11 cellular contexts compared by ENCODE assay signal in genomic region chr15:89783111-89783860, GRCh38. TPM values are rescaled to one million over a fixed set of nuclear protein-coding genes. Genes with fewer than 3 reads are reported as not detected.
A peak's percentile ranks its signal among the peaks of the same experiment; 100 is the strongest.
DNase-seq lines count a peak whose midpoint lies in the region; ATAC-seq and TF ChIP-seq lines count a peak whose summit lies in the region.
"Had no signal": no experiment of that assay in that cellular context is flagged by ENCODE, and none has a peak within 500 bp of the region (broad histone marks: within the 10 kb centered on the region; RNA-seq: fewer than 3 reads in every experiment).

No MANE protein-coding gene starts in this region.

- H3K27me3 ChIP-seq in Loucy (ENCODE audit: insufficient read depth, low read length, poor library complexity, severe bottlenecking) (no peaks in the 10 kb centered on the region), colonic mucosa (no peaks in the 10 kb centered on the region), lower lobe of right lung (ENCODE audit: low read depth) (no peaks in the 10 kb centered on the region), tibial nerve (no peaks in the 10 kb centered on the region)

- H3K27me3 Mint-ChIP-seq in CD14-positive monocyte (ENCODE audit: low read depth in 3 of 3), result peaks cover 0 to 7% (median 0%) of the 10 kb centered on the region in 3 donors

- intact Hi-C loops in CD14-positive monocyte (cut with micrococcal nuclease), result loop anchor here in 1 of 2 donors (5.0 kb wide), 1 partner anchor 64 kb away; no protein-coding TSS in a partner anchor
- intact Hi-C loops in colonic mucosa (cut with DNase I), result no loop called here
- intact Hi-C loops in lower lobe of right lung (cut with DNase I), result no loop called here

- H2AFZ ChIP-seq in Loucy (ENCODE audit: low read length), result 0 out of 2 replicates have a peak overlapping the region, but pooled peaks have one; percentile 33

- no peak overlapping the region for H3K4me2 ChIP-seq in Loucy (ENCODE audit: low read depth, low read length, poor library complexity, severe bottlenecking)

- H3K4me1 ChIP-seq in Loucy (ENCODE audit: insufficient read depth, low read length, poor library complexity, severe bottlenecking) (no peaks in the 10 kb centered on the region), colonic mucosa (peaks cover 28% of the 10 kb centered on the region), lower lobe of right lung (peaks cover 9% of the 10 kb centered on the region), tibial nerve (no peaks in the 10 kb centered on the region)

- ATAC-seq in lower lobe of right lung (peak; percentile 22 to 25), HG03139 (IDR thresholded peaks at IDR 0.05; ENCODE audit: unreplicated experiment) (no peak)

- TF ChIP-seq CTCF in CD14-positive monocyte (IDR thresholded peaks at IDR 0.05) (no peak), Loucy (conservative IDR thresholded peaks at IDR 0.05; ENCODE audit: low read length) (no peak), colonic mucosa (IDR thresholded peaks at IDR 0.05) (no peak), lower lobe of right lung (IDR thresholded peaks at IDR 0.05) (no peak), tibial nerve (IDR thresholded peaks at IDR 0.05) (no peak)

- TF ChIP-seq EP300 in tibial nerve (IDR thresholded peaks at IDR 0.05), result no peak

- H3K9me3 Mint-ChIP-seq in CD14-positive monocyte, result peaks cover 0 to 6% (median 4%) of the 10 kb centered on the region in 7 donors

- H3K36me3 ChIP-seq in Loucy (ENCODE audit: insufficient read depth, low read length) (no peaks in the 10 kb centered on the region), colonic mucosa (no peaks in the 10 kb centered on the region), lower lobe of right lung (no peaks in the 10 kb centered on the region), tibial nerve (peaks cover 0 to 23% (median 0%) of the 10 kb centered on the region in 3 donors)

- H3K27ac Mint-ChIP-seq in CD14-positive monocyte, result peak overlapping the region; percentile 10 to 84 (median 68)

- no peaks in the 10 kb centered on the region for H3K79me2 ChIP-seq in Loucy (ENCODE audit: insufficient read depth, low read length)

- H3K36me3 Mint-ChIP-seq in CD14-positive monocyte, result peaks cover 32 to 43% of the 10 kb centered on the region in 2 donors

- H3K9ac ChIP-seq in Loucy (ENCODE audit: low read depth, low read length, poor library complexity, severe bottlenecking) (no peak overlapping the region), colonic mucosa (ENCODE audit: low read depth in 2 of 2, low read length in 2 of 2) (peak overlapping the region in 1 of 2 donors; percentile 73)

- no peak overlapping the region for H3K4me3 Mint-ChIP-seq in CD14-positive monocyte

- H3F3A ChIP-seq in Loucy (ENCODE audit: low read depth), result no peaks in the 10 kb centered on the region

- H3K9me2 ChIP-seq in Loucy (replicated peaks; ENCODE audit: low read depth, low read length), result no peaks in the 10 kb centered on the region

- peaks cover 32% of the 10 kb centered on the region for H3K4me1 Mint-ChIP-seq in CD14-positive monocyte

- WGBS in tibial nerve, 2 donors, result 59 to 68% methylated on average over 14 of the region's 14 CpGs

- no peaks in the 10 kb centered on the region for H4K20me1 ChIP-seq in Loucy (ENCODE audit: insufficient read depth, low read length, poor library complexity, severe bottlenecking)

- H3K4me3 ChIP-seq in Loucy (ENCODE audit: low read length, poor library complexity, severe bottlenecking), result no peak overlapping the region
- no peak overlapping the region for H3K4me3 ChIP-seq in colonic mucosa
- H3K4me3 ChIP-seq in lower lobe of right lung, result no peak overlapping the region
- no peak overlapping the region for H3K4me3 ChIP-seq in tibial nerve

- DNase-seq in CD14-positive monocyte (ENCODE audit: low spot score) (no peak), colonic mucosa (peak; percentile 50), lower lobe of right lung (no peak), epidermal melanocyte (ENCODE audit: insufficient read length, low spot score) (no peak), tibial nerve (ENCODE audit: low spot score in 2 of 2) (no peak)
- DNase-seq in stimulated activated CD8-positive, alpha-beta memory T cell treated with anti-CD3 and anti-CD28 coated beads, Interleukin-4, amount 100 ng/mL, for 48 hours, result no peak
- DNase-seq: NCI-H774; stimulated activated CD4-positive, alpha-beta T cell treated with anti-CD3 and anti-CD28 coated beads, Interleukin-2, amount 100 ng/mL, for 24 hours had no signal

- TF ChIP-seq POLR2A in tibial nerve (IDR thresholded peaks at IDR 0.05), result no peak

- H3K9me3 ChIP-seq in Loucy (ENCODE audit: insufficient read depth, low read depth, low read length) (no peaks in the 10 kb centered on the region), colonic mucosa (no peaks in the 10 kb centered on the region), lower lobe of right lung (no peaks in the 10 kb centered on the region), tibial nerve (peaks cover 0 to 6% (median 0%) of the 10 kb centered on the region in 4 donors)

- H3K27ac ChIP-seq in colonic mucosa (peak overlapping the region; percentile 93), lower lobe of right lung (no peak overlapping the region), tibial nerve (peak overlapping the region in 1 of 4 donors; percentile 53)

RNA-seq across cellular contexts. Expression of gene MESP2, which starts 7.2 kb away (rescaled TPM):
- polyA plus RNA-seq in CD14-positive monocyte, result under 1 TPM in 1 of 2 donors, not detected in 1; 0.67 TPM
- total RNA-seq in colonic mucosa (1 to 10 TPM in 1 of 2 donors, under 1 TPM in 1; 0.45 to 5.4 TPM), lower lobe of right lung (not detected), tibial nerve (1 to 10 TPM in 1 of 4 donors, not detected in 3; 1.5 TPM)
- polyA plus RNA-seq: neural cell had no signal

RNA-seq across cellular contexts. Expression of gene ANPEP, which starts 31.4 kb away (rescaled TPM):
- polyA plus RNA-seq in CD14-positive monocyte, result 100 to 1,000 TPM in 1 of 2 donors, 10 to 100 TPM in 1; 58.4 to 108 TPM
- 100 to 1,000 TPM; 216 to 567 TPM for total RNA-seq in colonic mucosa
- 104 TPM for total RNA-seq in lower lobe of right lung
- 10 to 100 TPM; 47.2 to 79.2 (median 72.1) TPM for total RNA-seq in tibial nerve
- polyA plus RNA-seq: neural cell had no signal

RNA-seq across cellular contexts. Expression of gene MESP1, which starts 32.2 kb away (rescaled TPM):
- 1 to 10 TPM in 1 of 2 donors, under 1 TPM in 1; 0.06 to 1.2 TPM for polyA plus RNA-seq in CD14-positive monocyte
- total RNA-seq in colonic mucosa, result 10 to 100 TPM; 10.5 to 11.1 TPM
- 0.53 TPM for total RNA-seq in lower lobe of right lung
- total RNA-seq in tibial nerve, result 10 to 100 TPM in 1 of 4 donors, 1 to 10 TPM in 3; 3.5 to 10.5 (median 6.2) TPM
